ENCODE assay signal across 17 cellular contexts in the genomic region with DNA sequence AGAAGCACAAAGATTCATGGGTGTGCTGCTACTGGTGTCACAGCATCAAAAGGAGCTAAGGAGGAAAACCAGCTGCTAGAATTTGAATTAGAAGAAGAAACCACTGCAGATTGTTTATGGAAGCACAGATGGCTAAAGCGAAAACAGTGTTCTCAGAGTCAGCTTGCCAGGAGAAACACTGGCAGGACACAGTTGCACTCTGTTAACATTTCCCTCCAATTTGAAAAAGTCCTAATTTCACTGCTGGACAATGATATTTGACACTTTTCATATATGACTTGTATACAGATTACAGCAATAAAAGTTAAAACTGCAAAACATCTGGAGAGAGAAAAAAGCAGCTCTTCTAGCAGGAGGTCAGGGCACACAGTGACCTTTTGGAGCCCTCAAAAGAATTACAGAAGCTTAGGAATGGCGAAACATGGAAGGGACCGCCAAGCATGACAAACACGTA.
DNase-seq lines count a peak whose midpoint lies in the region; ATAC-seq and TF ChIP-seq lines count a peak whose summit lies in the region.
"Had no signal": no experiment of that assay in that cellular context is flagged by ENCODE, and none has a peak within 500 bp of the region (broad histone marks: within the 10 kb centered on the region; RNA-seq: fewer than 3 reads in every experiment).

No MANE protein-coding gene starts in this region.

- H3K27me3 ChIP-seq in esophagus squamous epithelium (no peaks in the 10 kb centered on the region), mesenchymal stem cell (ENCODE audit: control insufficient read depth in 1 of 2, insufficient read depth in 1 of 2, low read length in 2 of 2) (no peaks in the 10 kb centered on the region)

- intact Hi-C loops in esophagus squamous epithelium (cut with DNase I) = no loop called here

- no peaks in the 10 kb centered on the region for H3K79me1 ChIP-seq in mesenchymal stem cell (replicated peaks; ENCODE audit: low read length, poor library complexity, severe bottlenecking)

- peak overlapping the region; percentile 42 for H3K9ac ChIP-seq in mesenchymal stem cell (ENCODE audit: low read length)

- no peak overlapping the region for H2AK5ac ChIP-seq in mesenchymal stem cell (ENCODE audit: low read length, severe bottlenecking)

- no peak overlapping the region for H3K4ac ChIP-seq in mesenchymal stem cell (ENCODE audit: low read depth in 1 of 2, low read length in 2 of 2)

- no peaks in the 10 kb centered on the region for H3K9me3 ChIP-seq in esophagus squamous epithelium
- H3K9me3 ChIP-seq in mesenchymal stem cell (ENCODE audit: control insufficient read depth, low read length) = peaks cover 3% of the 10 kb centered on the region

- H3K18ac ChIP-seq in mesenchymal stem cell (ENCODE audit: low read depth in 1 of 2, low read length in 2 of 2) = no peak overlapping the region

- DNase-seq in GM04504 (ENCODE audit: low read depth) = peak; percentile 47
- no peak for DNase-seq in esophagus squamous epithelium (lab: John Stamatoyannopoulos, UW)
- DNase-seq in mesenchymal stem cell = peak; percentile 71
- DNase-seq in stromal cell of bone marrow (ENCODE audit: low read depth) = peak; percentile 68
- DNase-seq in NCI-H1930 (lab: John Stamatoyannopoulos, UW) = no peak
- DNase-seq: activated CD4-positive, alpha-beta T cell treated with anti-CD3 and anti-CD28 coated beads for 48 hours; activated T-cell treated with anti-CD3 and anti-CD28 coated beads, Interleukin-2, amount 50 U/mL, for 48 hours; anterior cingulate cortex; effector CD4-positive, alpha-beta T cell; NCI-H187; NCI-H748 treated with DMSO at 0.1 percent for 48 hours; T-helper 17 cell had no signal

- H3K4me1 ChIP-seq in esophagus squamous epithelium (peaks cover 0 to 8% (median 5%) of the 10 kb centered on the region in 3 donors), mesenchymal stem cell (ENCODE audit: control insufficient read depth, insufficient read depth, low read depth, low read length) (no peaks in the 10 kb centered on the region)

- H2AFZ ChIP-seq in mesenchymal stem cell (ENCODE audit: low read depth, low read length) = no peak overlapping the region
- H2AFZ ChIP-seq: GM23338 had no signal

- TF ChIP-seq POLR2A in esophagus squamous epithelium (IDR thresholded peaks at IDR 0.05) = no peak

- H3K14ac ChIP-seq in mesenchymal stem cell (ENCODE audit: low read length in 2 of 2) = no peak overlapping the region

- no peak for TF ChIP-seq CTCF in esophagus squamous epithelium (IDR thresholded peaks at IDR 0.05)

- H4K91ac ChIP-seq in mesenchymal stem cell (ENCODE audit: low read length) = no peak overlapping the region

- H2BK5ac ChIP-seq in mesenchymal stem cell (ENCODE audit: low read depth, low read length, poor library complexity, severe bottlenecking) = no peak overlapping the region

- H4K8ac ChIP-seq in mesenchymal stem cell (ENCODE audit: low read length) = no peak overlapping the region

- H2BK120ac ChIP-seq in mesenchymal stem cell (ENCODE audit: low read depth, low read length) = no peak overlapping the region

- WGBS in esophagus squamous epithelium, 2 donors = 68% methylated on average over 4 of the region's 4 CpGs
- 27% methylated on average over 2 of the region's 4 CpGs for WGBS in mesenchymal stem cell

- H3K36me3 ChIP-seq in esophagus squamous epithelium = no peaks in the 10 kb centered on the region
- no peaks in the 10 kb centered on the region for H3K36me3 ChIP-seq in mesenchymal stem cell (ENCODE audit: control insufficient read depth in 1 of 2, insufficient read depth in 2 of 2, low read depth in 1 of 2, low read length in 2 of 2)

- ATAC-seq in HG03432 (IDR thresholded peaks at IDR 0.05; ENCODE audit: unreplicated experiment) = no peak
- no peak for ATAC-seq in HG02938 (IDR thresholded peaks at IDR 0.05; ENCODE audit: unreplicated experiment)
- ATAC-seq in GM18517 (IDR thresholded peaks at IDR 0.05; ENCODE audit: unreplicated experiment) = no peak
- ATAC-seq: GM23338, T-helper 17 cell had no signal

- H3K27ac ChIP-seq in esophagus squamous epithelium (peak overlapping the region in 3 of 4 donors; percentile 0 to 53 (median 2)), mesenchymal stem cell (ENCODE audit: low read length, poor library complexity, severe bottlenecking) (peak overlapping the region; percentile 27)

- H2BK12ac ChIP-seq in mesenchymal stem cell (ENCODE audit: low read length in 2 of 2) = no peak overlapping the region

- H3K23ac ChIP-seq in mesenchymal stem cell (ENCODE audit: low read length in 2 of 2) = no peak overlapping the region

- H3K4me2 ChIP-seq in mesenchymal stem cell (ENCODE audit: low read length, poor library complexity, severe bottlenecking) = no peak overlapping the region
- H3K4me2 ChIP-seq: GM23338 had no signal

- H2BK15ac ChIP-seq in mesenchymal stem cell (ENCODE audit: low read depth, poor library complexity, severe bottlenecking) = no peak overlapping the region

- no peak overlapping the region for H3K4me3 ChIP-seq in esophagus squamous epithelium
- peak overlapping the region in 1 of 2 experiments; percentile 23 for H3K4me3 ChIP-seq in mesenchymal stem cell (ENCODE audit: insufficient read depth in 1 of 2, low read depth in 1 of 2, low read length in 2 of 2)
- H3K4me3 ChIP-seq: GM23338, lung had no signal

Comparison
In these comparisons a context has a peak if more than half of its experiments do, and no peak if none do; other contexts are left out.
1. DNase-seq: peak in GM04504 (single experiment), mesenchymal stem cell (single experiment) and stromal cell of bone marrow (single experiment); none in esophagus squamous epithelium (single experiment) and NCI-H1930 (0 of 2).